In the genomic region with DNA sequence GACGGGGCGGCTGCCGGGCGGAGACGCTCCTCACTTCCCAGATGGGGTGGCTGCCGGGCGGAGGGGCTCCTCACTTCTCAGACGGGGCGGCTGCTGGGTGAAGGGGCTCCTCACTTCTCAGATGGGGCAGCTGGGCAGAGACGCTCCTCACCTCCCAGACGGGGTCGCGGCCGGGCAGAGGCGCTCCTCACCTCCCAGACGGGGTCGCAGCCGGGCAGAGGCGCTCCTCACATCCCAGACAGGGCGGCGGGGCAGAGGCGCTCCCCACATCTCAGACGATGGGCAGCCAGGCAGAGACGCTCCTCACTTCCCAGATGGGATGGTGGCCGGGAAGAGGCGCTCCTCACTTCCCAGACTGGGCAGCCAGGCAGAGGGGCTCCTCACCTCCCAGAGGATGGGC, we compare ENCODE assay signal across 1 cellular context.
A peak's percentile ranks its signal among the peaks of the same experiment; 100 is the strongest.
"Not testable (repeated sequence)": the region's sequence is repeated elsewhere in the genome, so short reads cannot be mapped to it uniquely, and the experiment has no call there.

No MANE protein-coding gene starts in this region.

- H3K9me3 Mint-ChIP-seq in dendritic cell treated with granulocyte-macrophage colony-stimulating factor and Interleukin-4, amounts not matched to agents 40 ng/mL and 50 ng/mL, for 4 days, result not testable (repeated sequence)

- H3K4me3 Mint-ChIP-seq in dendritic cell treated with granulocyte-macrophage colony-stimulating factor and Interleukin-4, amounts not matched to agents 40 ng/mL and 50 ng/mL, for 4 days, result not testable (repeated sequence)

- not testable (repeated sequence) for H3K36me3 Mint-ChIP-seq in dendritic cell treated with granulocyte-macrophage colony-stimulating factor and Interleukin-4, amounts not matched to agents 40 ng/mL and 50 ng/mL, for 4 days (ENCODE audit: low read depth)

- not testable (repeated sequence) for H3K27me3 Mint-ChIP-seq in dendritic cell treated with granulocyte-macrophage colony-stimulating factor and Interleukin-4, amounts not matched to agents 40 ng/mL and 50 ng/mL, for 4 days

- intact Hi-C loops in dendritic cell treated with granulocyte-macrophage colony-stimulating factor and Interleukin-4, amounts not matched to agents 40 ng/mL and 50 ng/mL, for 4 days (cut with micrococcal nuclease), result not testable (repeated sequence)

- peak overlapping the region; percentile 74 for H3K27ac Mint-ChIP-seq in dendritic cell treated with granulocyte-macrophage colony-stimulating factor and Interleukin-4, amounts not matched to agents 40 ng/mL and 50 ng/mL, for 4 days

- peaks cover 50% of the 10 kb centered on the region for H3K4me1 Mint-ChIP-seq in dendritic cell treated with granulocyte-macrophage colony-stimulating factor and Interleukin-4, amounts not matched to agents 40 ng/mL and 50 ng/mL, for 4 days (ENCODE audit: low read depth)
